Comparison of ENCODE assay signal across 34 cellular contexts in genomic region chr5:139739612-139739974, GRCh38. TPM values are rescaled to one million over a fixed set of nuclear protein-coding genes. Genes with fewer than 3 reads are reported as not detected.
DNase-seq lines count a peak whose midpoint lies in the region; ATAC-seq, FAIRE-seq and TF ChIP-seq lines count a peak whose summit lies in the region.
"Had no signal": no experiment of that assay in that cellular context is flagged by ENCODE, and none has a peak within 500 bp of the region (broad histone marks: within the 10 kb centered on the region; RNA-seq: fewer than 3 reads in every experiment).

No MANE protein-coding gene starts in this region.

- H3K27ac ChIP-seq in A549 = peak overlapping the region; percentile 25 to 80; a peak in 4 of 6 replicates
- no peak overlapping the region for H3K27ac ChIP-seq in IMR-90 (ENCODE audit: insufficient read depth, low read length)
- peak overlapping the region; percentile 50 for H3K27ac ChIP-seq in cingulate gyrus (ENCODE audit: low read depth, low read length)
- no peak overlapping the region for H3K27ac ChIP-seq in neural progenitor cell
- no peak overlapping the region for H3K27ac ChIP-seq in ascending aorta
- H3K27ac ChIP-seq: gastrocnemius medialis, parathyroid adenoma, skin epidermis, testis had no signal

- intact Hi-C loops in IMR-90 (cut with micrococcal nuclease) = no loop called here
- intact Hi-C loops in ascending aorta (cut with DNase I) = no loop called here

- H3K4me2 ChIP-seq in A549 (peak overlapping the region; percentile 19; the same call in 1 of the 3 replicates), IMR-90 (ENCODE audit: low read depth, low read length) (no peak overlapping the region), neural progenitor cell (no peak overlapping the region)

- H3K4me1 Mint-ChIP-seq in neural progenitor cell = peaks cover 54% of the 10 kb centered on the region
- H3K4me1 Mint-ChIP-seq in activated naive CD8-positive, alpha-beta T cell treated with anti-CD3 and anti-CD28 coated beads for 36 hours = no peaks in the 10 kb centered on the region

- DNase-seq in A549 (ENCODE audit: low read depth in 1 of 2, low spot score in 1 of 2) (no peak), IMR-90 (no peak), neural progenitor cell (ENCODE audit: low spot score) (no peak), NCI-H1092 (lab: John Stamatoyannopoulos, UW) (no peak), ascending aorta (ENCODE audit: low spot score in 2 of 2) (no peak)
- DNase-seq in activated naive CD8-positive, alpha-beta T cell treated with anti-CD3 and anti-CD28 coated beads for 36 hours = no peak
- DNase-seq: activated CD4-positive, alpha-beta T cell treated with anti-CD3 and anti-CD28 coated beads, Interleukin-2, amount 50 U/mL, for 1 hour; activated gamma-delta T cell; activated naive CD8-positive, alpha-beta T cell treated with anti-CD3 and anti-CD28 coated beads, Interleukin-2, amount 10 ng/mL, durations not matched to agents 7 days and 5 days; activated T-cell treated with anti-CD3 and anti-CD28 coated beads, Interleukin-2, amount 50 U/mL, for 4 hours; CD4-positive, alpha-beta memory T cell; DMS 273 treated with DMSO at 0.1 percent for 48 hours; EL; gastrocnemius medialis; HCEC 1CT; NCI-H446; NCI-H748 treated with DMSO at 0.1 percent for 48 hours; nephron progenitor cell; retina; SIG-M5; stimulated activated naive CD4-positive, alpha-beta T cell treated with Interleukin-2 at 50 U/mL for 16 hours; SW 1271; T1000; testis had no signal

- TF ChIP-seq CTCF in A549 (IDR thresholded peaks at IDR 0.05) (no peak), IMR-90 (conservative IDR thresholded peaks at IDR 0.05; ENCODE audit: low read depth, low read length) (no peak), neural progenitor cell (IDR thresholded peaks at IDR 0.05) (no peak), ascending aorta (IDR thresholded peaks at IDR 0.05) (no peak)

- H3K9me1 ChIP-seq in IMR-90 (ENCODE audit: insufficient read depth, low read length) = peaks cover 3% of the 10 kb centered on the region; the same call in 1 of the 2 replicates

- H3K27ac Mint-ChIP-seq in neural progenitor cell = peak overlapping the region; percentile 46
- no peak overlapping the region for H3K27ac Mint-ChIP-seq in activated naive CD8-positive, alpha-beta T cell treated with anti-CD3 and anti-CD28 coated beads for 36 hours
- H3K27ac Mint-ChIP-seq: activated naive CD8-positive, alpha-beta T cell treated with anti-CD3 and anti-CD28 coated beads, Interleukin-2, amount 10 ng/mL, durations not matched to agents 7 days and 5 days; CD4-positive, alpha-beta memory T cell had no signal

- H3K4ac ChIP-seq in IMR-90 (ENCODE audit: low read depth, low read length) = no peak overlapping the region

- no peak overlapping the region for H2AK5ac ChIP-seq in IMR-90 (ENCODE audit: low read depth, low read length)

- H3K36me3 Mint-ChIP-seq in neural progenitor cell = no peaks in the 10 kb centered on the region
- H3K36me3 Mint-ChIP-seq in activated naive CD8-positive, alpha-beta T cell treated with anti-CD3 and anti-CD28 coated beads for 36 hours = no peaks in the 10 kb centered on the region
- H3K36me3 Mint-ChIP-seq: activated naive CD8-positive, alpha-beta T cell treated with anti-CD3 and anti-CD28 coated beads, Interleukin-2, amount 10 ng/mL, durations not matched to agents 7 days and 5 days; CD4-positive, alpha-beta memory T cell; WTC11 had no signal

- H4K20me1 ChIP-seq in IMR-90 (ENCODE audit: insufficient read depth, low read length) (no peaks in the 10 kb centered on the region), neural progenitor cell (ENCODE audit: low read depth) (no peaks in the 10 kb centered on the region)

- H3K79me2 ChIP-seq in neural progenitor cell (ENCODE audit: low read depth) = no peaks in the 10 kb centered on the region
- H3K79me2 ChIP-seq: parathyroid adenoma had no signal

- CTCF ChIA-PET in A549 (lab: Yijun Ruan, JAX) (interaction anchor here (1.0 to 8.7 kb wide), 4 partner anchors 14 to 106 kb away, joined by 3 to 47 read pairs (median 8); no protein-coding TSS in a partner anchor), IMR-90 (lab: Yijun Ruan, JAX) (no interaction called here)

- in situ Hi-C loops in IMR-90 (cut with MboI; ENCODE audit: low sequenced_read_pairs) = no loop called here

- peaks cover 22% of the 10 kb centered on the region for H3K4me1 ChIP-seq in A549
- peaks cover 11% of the 10 kb centered on the region for H3K4me1 ChIP-seq in IMR-90 (ENCODE audit: control insufficient read depth, insufficient read depth, low read length)
- peaks cover 12% of the 10 kb centered on the region for H3K4me1 ChIP-seq in neural progenitor cell
- H3K4me1 ChIP-seq in ascending aorta = no peaks in the 10 kb centered on the region
- H3K4me1 ChIP-seq: gastrocnemius medialis, parathyroid adenoma, testis had no signal

- H3K4me3 Mint-ChIP-seq in neural progenitor cell = no peak overlapping the region
- no peak overlapping the region for H3K4me3 Mint-ChIP-seq in activated naive CD8-positive, alpha-beta T cell treated with anti-CD3 and anti-CD28 coated beads for 36 hours
- H3K4me3 Mint-ChIP-seq: activated naive CD8-positive, alpha-beta T cell treated with anti-CD3 and anti-CD28 coated beads, Interleukin-2, amount 10 ng/mL, durations not matched to agents 7 days and 5 days; activated T-cell treated with anti-CD3 and anti-CD28 coated beads, Interleukin-2, amount 50 U/mL, for 4 hours; nephron progenitor cell; WTC11 had no signal

- H3K18ac ChIP-seq in IMR-90 (ENCODE audit: low read depth, low read length) = no peak overlapping the region

- H3K9ac ChIP-seq in IMR-90 (ENCODE audit: low read depth, low read length) = no peak overlapping the region
- H3K9ac ChIP-seq in neural progenitor cell = no peak overlapping the region
- H3K9ac ChIP-seq: parathyroid adenoma had no signal

- no peak overlapping the region for H3K56ac ChIP-seq in IMR-90 (ENCODE audit: extremely low read depth, insufficient read depth, low read length)

- no peak overlapping the region for H2BK15ac ChIP-seq in IMR-90 (ENCODE audit: low read depth, low read length)

- dilution Hi-C loops in IMR-90 (cut with HindIII; ENCODE audit: low sequenced_read_pairs, unreplicated experiment) = no loop called here

- 0 out of 2 replicates have a peak overlapping the region, but pooled peaks have one; percentile 6 for H4K91ac ChIP-seq in IMR-90 (ENCODE audit: insufficient read depth, low read depth, low read length)

- peaks cover 6% of the 10 kb centered on the region for H3F3A ChIP-seq in neural progenitor cell (ENCODE audit: low read depth)

- H2BK120ac ChIP-seq in IMR-90 (ENCODE audit: low read depth, low read length) = no peak overlapping the region

- H3K9me3 Mint-ChIP-seq in neural progenitor cell = no peaks in the 10 kb centered on the region
- H3K9me3 Mint-ChIP-seq in activated naive CD8-positive, alpha-beta T cell treated with anti-CD3 and anti-CD28 coated beads for 36 hours = no peaks in the 10 kb centered on the region
- H3K9me3 Mint-ChIP-seq: activated naive CD8-positive, alpha-beta T cell treated with anti-CD3 and anti-CD28 coated beads, Interleukin-2, amount 10 ng/mL, durations not matched to agents 7 days and 5 days; activated T-cell treated with anti-CD3 and anti-CD28 coated beads, Interleukin-2, amount 50 U/mL, for 4 hours; CD4-positive, alpha-beta memory T cell; nephron progenitor cell; WTC11 had no signal

- H3K79me1 ChIP-seq in IMR-90 (ENCODE audit: low read depth in 1 of 2, low read length in 2 of 2) = no peaks in the 10 kb centered on the region

- H2AFZ ChIP-seq in IMR-90 (replicated peaks; ENCODE audit: low read length, poor library complexity) (peak overlapping the region; percentile 9), neural progenitor cell (replicated peaks) (no peak overlapping the region)
- H2AFZ ChIP-seq: parathyroid adenoma had no signal

- no peaks in the 10 kb centered on the region; the same call in 1 of the 2 replicates for H3K27me3 ChIP-seq in IMR-90 (ENCODE audit: control insufficient read depth, insufficient read depth, low read length)
- peaks cover 6% of the 10 kb centered on the region for H3K27me3 ChIP-seq in neural progenitor cell
- no peaks in the 10 kb centered on the region for H3K27me3 ChIP-seq in ascending aorta
- H3K27me3 ChIP-seq: gastrocnemius medialis, testis had no signal

- H4K8ac ChIP-seq in IMR-90 (ENCODE audit: low read depth in 2 of 2, low read length in 2 of 2) = peak overlapping the region in 1 of 2 experiments; percentile 9; a peak in 1 of 4 replicates

- POLR2A ChIA-PET in A549 (lab: Yijun Ruan, JAX) = no interaction called here
- POLR2A ChIA-PET in IMR-90 (lab: Charles Lee; ENCODE audit: unreplicated experiment) = no interaction called here

- TF ChIP-seq RAD21 in A549 (conservative IDR thresholded peaks at IDR 0.05 in 1 of 2, IDR thresholded peaks at IDR 0.05 in 1 of 2) (no peak), IMR-90 (IDR thresholded peaks at IDR 0.05; ENCODE audit: low read length) (no peak)

- ATAC-seq in A549 (no peak), IMR-90 (ENCODE audit: low read depth) (no peak), HG02588 (IDR thresholded peaks at IDR 0.05; ENCODE audit: unreplicated experiment) (no peak)
- ATAC-seq: activated T-cell treated with anti-CD3 and anti-CD28 coated beads, Interleukin-2, amount 50 U/mL, for 4 hours; gastrocnemius medialis had no signal

- WGBS in A549 (ENCODE audit: missing lambda C conversion rate) = 100% methylated on average over 1 of the region's 1 CpG
- no CpG with 5 or more reads among the region's 1 CpG for WGBS in IMR-90 (ENCODE audit: extremely low coverage in 2 of 2, insufficient read length in 1 of 2), 2 experiments

- H4K5ac ChIP-seq in IMR-90 (ENCODE audit: low read depth, low read length) = 0 out of 2 replicates have a peak overlapping the region, but pooled peaks have one; percentile 52

- no peaks in the 10 kb centered on the region for H3K36me3 ChIP-seq in IMR-90 (ENCODE audit: control insufficient read depth, insufficient read depth, low read length)
- no peaks in the 10 kb centered on the region for H3K36me3 ChIP-seq in neural progenitor cell
- no peaks in the 10 kb centered on the region for H3K36me3 ChIP-seq in ascending aorta
- H3K36me3 ChIP-seq: gastrocnemius medialis had no signal

- H3K9me3 ChIP-seq in A549 (no peaks in the 10 kb centered on the region), IMR-90 (ENCODE audit: control insufficient read depth, insufficient read depth, low read length) (no peaks in the 10 kb centered on the region), neural progenitor cell (ENCODE audit: low read depth) (no peaks in the 10 kb centered on the region), ascending aorta (no peaks in the 10 kb centered on the region)
- H3K9me3 ChIP-seq: gastrocnemius medialis, testis had no signal

- H2BK5ac ChIP-seq in IMR-90 (ENCODE audit: low read depth, low read length, poor library complexity, severe bottlenecking) = no peak overlapping the region

- TF ChIP-seq POLR2A in A549 (IDR thresholded peaks at IDR 0.05; ENCODE audit: low read length) (no peak), IMR-90 (IDR thresholded peaks at IDR 0.05; ENCODE audit: low read depth, low read length) (no peak)

- no peak overlapping the region for H3K23ac ChIP-seq in IMR-90 (ENCODE audit: low read depth, low read length)

- FAIRE-seq in A549 (lab: Jason Lieb, UNC) = no peak
- FAIRE-seq: A204.1, endometrium, RCC 7860 had no signal

- no peak overlapping the region; the same call in 1 of the 2 replicates for H2BK20ac ChIP-seq in IMR-90 (ENCODE audit: low read depth, low read length)

- H3K4me3 ChIP-seq in A549 = no peak overlapping the region
- H3K4me3 ChIP-seq in IMR-90 (ENCODE audit: insufficient read depth, low read depth, low read length) = no peak overlapping the region
- no peak overlapping the region for H3K4me3 ChIP-seq in neural progenitor cell
- no peak overlapping the region for H3K4me3 ChIP-seq in ascending aorta
- H3K4me3 ChIP-seq: gastrocnemius medialis, lung, skin epidermis, testis had no signal

- BruUV-seq in IMR-90 (replicated peaks; lab: Mats Ljungman, UMichigan) = no TSS peak

- no peak for TF ChIP-seq EP300 in A549 (IDR thresholded peaks at IDR 0.05)

- peaks cover 15% of the 10 kb centered on the region for H3K27me3 Mint-ChIP-seq in neural progenitor cell (ENCODE audit: insufficient read depth, low read depth)
- H3K27me3 Mint-ChIP-seq in activated naive CD8-positive, alpha-beta T cell treated with anti-CD3 and anti-CD28 coated beads for 36 hours = no peaks in the 10 kb centered on the region
- H3K27me3 Mint-ChIP-seq: activated naive CD8-positive, alpha-beta T cell treated with anti-CD3 and anti-CD28 coated beads, Interleukin-2, amount 10 ng/mL, durations not matched to agents 7 days and 5 days; CD4-positive, alpha-beta memory T cell had no signal

- H3K14ac ChIP-seq in IMR-90 (replicated peaks; ENCODE audit: low read depth, low read length) = 0 out of 2 replicates have a peak overlapping the region, but pooled peaks have one; percentile 36

- no peak overlapping the region for H2AK9ac ChIP-seq in IMR-90 (replicated peaks; ENCODE audit: low read depth, low read length, poor library complexity)

RNA-seq across cellular contexts. Expression of gene PSD2, which starts 56.0 kb away (rescaled TPM):
- 0.03 TPM in 1 of 2 replicates, not detected in the other for polyA plus RNA-seq in A549 (2011; rRNA removed)
- polyA plus RNA-seq in A549 (2012; cell fraction: cytosol; rRNA removed) = 0.01 TPM in 2 replicates
- 0.02 and 0.11 TPM in 2 replicates for polyA plus RNA-seq in A549 (2012; cell fraction: nucleus; rRNA removed)
- polyA plus RNA-seq in A549 (2017; fragmentation: RNase III; extraction: RNeasy Plus Mini Kit Qiagen cat#74134 plus additional on column Dnase treatment) = 0.03 to 0.05 TPM (median 0.03 TPM) in 3 replicates
- polyA minus RNA-seq in A549 (2011; rRNA and poly(A)+ RNA removed) = 0.08 TPM in 1 of 2 replicates, not detected in the other
- not detected in 2 replicates for total RNA-seq in IMR-90 (2012; rRNA removed)
- polyA plus RNA-seq in IMR-90 (2012; rRNA removed) = 0.03 and 0.05 TPM in 2 replicates
- polyA plus RNA-seq in IMR-90 (2012; cell fraction: cytosol; rRNA removed) = 0.03 and 0.06 TPM in 2 replicates
- polyA plus RNA-seq in IMR-90 (2012; cell fraction: nucleus; rRNA removed; ENCODE audit: low replicate concordance) = 0.11 and 0.16 TPM in 2 replicates
- 0.09 and 0.53 TPM in 2 replicates for total RNA-seq in neural progenitor cell (ENCODE audit: low replicate concordance)
- not detected for total RNA-seq in activated naive CD8-positive, alpha-beta T cell treated with anti-CD3 and anti-CD28 coated beads for 36 hours
- not detected for total RNA-seq in ascending aorta
- total RNA-seq: activated T-cell treated with anti-CD3 and anti-CD28 coated beads, Interleukin-2, amount 50 U/mL, for 4 hours; CD4-positive, alpha-beta memory T cell; dermis microvascular lymphatic vessel endothelial cell had no signal
- polyA plus RNA-seq: CD4-positive, alpha-beta memory T cell had no signal

Comparison
In these comparisons a context has a peak if more than half of its experiments do, and no peak if none do; other contexts are left out.
1. H3K27ac ChIP-seq: peak in A549 (2 of 2) and cingulate gyrus (single experiment); none in IMR-90 (single experiment), neural progenitor cell (single experiment) and ascending aorta (0 of 2).